In genomic region chr12:51820721-51821422, GRCh38 we compare ENCODE assay signal across 8 cellular contexts. TPM values are rescaled to one million over a fixed set of nuclear protein-coding genes. Genes with fewer than 3 reads are reported as not detected.
A peak's percentile ranks its signal among the peaks of the same experiment; 100 is the strongest.
DNase-seq lines count a peak whose midpoint lies in the region; TF ChIP-seq lines count a peak whose summit lies in the region.

No MANE protein-coding gene starts in this region.

- no peaks in the 10 kb centered on the region for H3K27me3 Mint-ChIP-seq in osteocyte (ENCODE audit: unreplicated experiment)

- H3K36me3 Mint-ChIP-seq in osteocyte (ENCODE audit: unreplicated experiment) = no peaks in the 10 kb centered on the region

- peak overlapping the region; percentile 83 for H3K27ac ChIP-seq in angular gyrus (ENCODE audit: low read depth, low read length)

- H3K27ac Mint-ChIP-seq in osteocyte (ENCODE audit: unreplicated experiment) = no peak overlapping the region

- DNase-seq in DMS 273 (lab: John Stamatoyannopoulos, UW; ENCODE audit: unreplicated experiment) = peak; percentile 92
- peak; percentile 43 for DNase-seq in NAMALWA (ENCODE audit: low spot score)
- peak; percentile 76 for DNase-seq in SW480 (ENCODE audit: low spot score)
- peak; percentile 92 for DNase-seq in iPS-NIHi7 (ENCODE audit: extremely low spot score)
- peak; percentile 84 to 85 for DNase-seq in stimulated activated CD4-positive, alpha-beta T cell treated with anti-CD3 and anti-CD28 coated beads, Interleukin-2, amount 100 ng/mL, for 24 hours
- DNase-seq in H4 (ENCODE audit: low spot score) = no peak
- DNase-seq in osteocyte (ENCODE audit: extremely low spot score, unreplicated experiment) = no peak

- no peaks in the 10 kb centered on the region for H3K9me3 Mint-ChIP-seq in osteocyte (ENCODE audit: unreplicated experiment)

- TF ChIP-seq CTCF in osteocyte (IDR thresholded peaks at IDR 0.05) = no peak

- no peak overlapping the region for H3K4me3 Mint-ChIP-seq in osteocyte (ENCODE audit: unreplicated experiment)

- peaks cover 8% of the 10 kb centered on the region for H3K4me1 Mint-ChIP-seq in osteocyte (ENCODE audit: unreplicated experiment)

RNA-seq across cellular contexts. Expression of gene FIGNL2, which starts 27.6 kb away (rescaled TPM):
- not detected in 2 replicates for total RNA-seq in H4 (2014; rRNA removed; shearing (Covaris generic))
- 0.08 TPM in 2 replicates for total RNA-seq in osteocyte

Comparison
In these comparisons a context has a peak if more than half of its experiments do, and no peak if none do; other contexts are left out.
1. DNase-seq: peak in DMS 273 (single experiment), NAMALWA (single experiment), SW480 (single experiment), iPS-NIHi7 (single experiment) and stimulated activated CD4-positive, alpha-beta T cell treated with anti-CD3 and anti-CD28 coated beads, Interleukin-2, amount 100 ng/mL, for 24 hours (2 of 2); none in H4 (single experiment) and osteocyte (single experiment).